Comparison of ENCODE assay signal across 12 cellular contexts in the genomic region with DNA sequence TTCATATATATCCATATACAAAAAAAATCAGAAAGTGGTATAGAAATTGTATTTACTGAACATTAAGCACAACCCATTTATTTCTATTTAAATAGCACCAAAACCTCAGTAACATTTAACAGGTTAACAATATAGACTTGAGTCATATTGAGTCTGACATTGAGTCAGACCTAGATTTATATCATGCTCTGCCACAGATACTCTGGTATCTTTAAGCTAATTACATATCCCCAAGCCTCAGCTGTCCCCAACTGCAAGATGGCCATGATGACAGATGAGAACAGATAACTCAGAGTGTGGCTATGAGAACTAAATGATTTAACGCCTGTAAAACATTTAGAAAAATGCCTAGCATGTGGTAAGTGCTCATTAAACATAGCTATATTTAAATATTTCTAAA. TPM values are rescaled to one million over a fixed set of nuclear protein-coding genes. Genes with fewer than 3 reads are reported as not detected.
A peak's percentile ranks its signal among the peaks of the same experiment; 100 is the strongest.
DNase-seq lines count a peak whose midpoint lies in the region; ATAC-seq and TF ChIP-seq lines count a peak whose summit lies in the region.
"Had no signal": no experiment of that assay in that cellular context is flagged by ENCODE, and none has a peak within 500 bp of the region (broad histone marks: within the 10 kb centered on the region; RNA-seq: fewer than 3 reads in every experiment).

No MANE protein-coding gene starts in this region.

- in situ Hi-C loops in GM13976 (cut with MboI; ENCODE audit: low sequenced_read_pairs, unreplicated experiment): no loop called here

- peak overlapping the region; percentile 40 for H3K4me3 Mint-ChIP-seq in T-helper 1 cell treated with Interleukin-12 subunit alpha and Interleukin-12 subunit beta and Interleukin-4 antibody, amounts not matched to agents 30 μg/mL and 1 μg/mL, for 36 hours

- H3K27ac Mint-ChIP-seq in T-helper 1 cell treated with Interleukin-12 subunit alpha and Interleukin-12 subunit beta and Interleukin-4 antibody, amounts not matched to agents 30 μg/mL and 1 μg/mL, for 36 hours: no peak overlapping the region

- H3K9me3 ChIP-seq in vagina: no peaks in the 10 kb centered on the region
- H3K9me3 ChIP-seq: esophagus squamous epithelium, left ventricle myocardium inferior, testis had no signal

- TF ChIP-seq CTCF in GM13976 (IDR thresholded peaks at IDR 0.05; ENCODE audit: borderline replicate concordance, control extremely low read depth, extremely low read depth, insufficient read depth, missing control alignments) (no peak), vagina (IDR thresholded peaks at IDR 0.05) (no peak)

- H3K36me3 Mint-ChIP-seq in T-helper 1 cell treated with Interleukin-12 subunit alpha and Interleukin-12 subunit beta and Interleukin-4 antibody, amounts not matched to agents 30 μg/mL and 1 μg/mL, for 36 hours (ENCODE audit: low read depth): peaks cover 12% of the 10 kb centered on the region

- no peak for TF ChIP-seq POLR2A in vagina (IDR thresholded peaks at IDR 0.05)

- H3K27me3 ChIP-seq in vagina: no peaks in the 10 kb centered on the region
- H3K27me3 ChIP-seq: esophagus squamous epithelium, testis had no signal

- peak; percentile 38 for ATAC-seq in GM19025 (IDR thresholded peaks at IDR 0.05; ENCODE audit: low read depth, unreplicated experiment)
- ATAC-seq in HG02870 (IDR thresholded peaks at IDR 0.05; ENCODE audit: unreplicated experiment): peak; percentile 88

- peaks cover 5% of the 10 kb centered on the region for H3K9me3 Mint-ChIP-seq in T-helper 1 cell treated with Interleukin-12 subunit alpha and Interleukin-12 subunit beta and Interleukin-4 antibody, amounts not matched to agents 30 μg/mL and 1 μg/mL, for 36 hours

- H3K27me3 Mint-ChIP-seq in T-helper 1 cell treated with Interleukin-12 subunit alpha and Interleukin-12 subunit beta and Interleukin-4 antibody, amounts not matched to agents 30 μg/mL and 1 μg/mL, for 36 hours (ENCODE audit: low read depth): no peaks in the 10 kb centered on the region

- H3K4me1 Mint-ChIP-seq in T-helper 1 cell treated with Interleukin-12 subunit alpha and Interleukin-12 subunit beta and Interleukin-4 antibody, amounts not matched to agents 30 μg/mL and 1 μg/mL, for 36 hours (ENCODE audit: low read depth): peaks cover 37% of the 10 kb centered on the region

- no peak overlapping the region for H3K27ac ChIP-seq in vagina
- H3K27ac ChIP-seq: esophagus squamous epithelium, left ventricle myocardium inferior, testis had no signal

- no peak overlapping the region for H3K4me3 ChIP-seq in vagina
- H3K4me3 ChIP-seq: esophagus squamous epithelium, left ventricle myocardium inferior, testis had no signal

- intact Hi-C loops in vagina (cut with DNase I): no loop called here

- no peaks in the 10 kb centered on the region for H3K36me3 ChIP-seq in vagina
- H3K36me3 ChIP-seq: esophagus squamous epithelium, left ventricle myocardium inferior had no signal

- no peaks in the 10 kb centered on the region for H3K4me1 ChIP-seq in vagina
- H3K4me1 ChIP-seq: esophagus squamous epithelium, left ventricle myocardium inferior, testis had no signal

- DNase-seq in GM13976 (ENCODE audit: low spot score): peak; percentile 13
- DNase-seq in vagina (ENCODE audit: extremely low spot score in 2 of 2): no peak
- DNase-seq in cerebellar cortex (ENCODE audit: low spot score): no peak
- no peak for DNase-seq in NCI-H2081 treated with DMSO at 0.1 percent for 48 hours (lab: John Stamatoyannopoulos, UW)
- no peak for DNase-seq in A172 (ENCODE audit: low spot score)
- DNase-seq: esophagus squamous epithelium, left ventricle myocardium inferior, testis had no signal

RNA-seq across cellular contexts. Expression of gene IFNG, which starts 40.3 kb away (rescaled TPM):
- not detected for total RNA-seq in vagina
- not detected in 2 replicates for total RNA-seq in A172 (2014; rRNA removed; shearing (Covaris generic))
- total RNA-seq: esophagus squamous epithelium, left ventricle myocardium inferior, skeletal muscle tissue, testis had no signal
